Comparison of ENCODE assay signal across 14 cellular contexts in genomic region chr7:80637911-80638765, GRCh38. TPM values are rescaled to one million over a fixed set of nuclear protein-coding genes. Genes with fewer than 3 reads are reported as not detected.
DNase-seq lines count a peak whose midpoint lies in the region; ATAC-seq and TF ChIP-seq lines count a peak whose summit lies in the region.
"Had no signal": no experiment of that assay in that cellular context is flagged by ENCODE, and none has a peak within 500 bp of the region (broad histone marks: within the 10 kb centered on the region; RNA-seq: fewer than 3 reads in every experiment).

Gene CD36, plus strand, starts transcription at chr7:80638642. Its CDS starts 8,099 bp downstream, at chr7:80646741.

- H3K4me1 ChIP-seq in ascending aorta, result no peaks in the 10 kb centered on the region
- H3K4me1 ChIP-seq: BLaER1 had no signal

- H3K36me3 Mint-ChIP-seq in naive B cell, result no peaks in the 10 kb centered on the region
- H3K36me3 Mint-ChIP-seq: stimulated activated effector memory CD8-positive, alpha-beta T cell treated with anti-CD3 and anti-CD28 coated beads, Interleukin-12 subunit alpha, Interleukin-12 subunit beta, amount 100 ng/mL, for 72 hours had no signal

- DNase-seq in ascending aorta (ENCODE audit: low spot score in 2 of 2), result no peak
- DNase-seq in naive B cell, result peak; percentile 12
- DNase-seq in T1000 (lab: John Stamatoyannopoulos, UW), result no peak
- DNase-seq in COLO829 (ENCODE audit: low spot score), result no peak
- DNase-seq in NCI-H128 (lab: John Stamatoyannopoulos, UW; ENCODE audit: unreplicated experiment), result no peak
- DNase-seq in NCI-H2171 treated with DMSO at 0.1 percent for 48 hours (lab: John Stamatoyannopoulos, UW), result no peak
- DNase-seq: activated CD8-positive, alpha-beta T cell treated with anti-CD3 and anti-CD28 coated beads, Interleukin-2, amount 10 ng/mL, durations not matched to agents 7 days and 5 days; HCEC 1CT; NCI-H2081 treated with DMSO at 0.1 percent for 48 hours; nephron progenitor cell had no signal

- peaks cover 0 to 7% (median 3%) of the 10 kb centered on the region in 3 donors for H3K4me1 Mint-ChIP-seq in naive B cell
- H3K4me1 Mint-ChIP-seq: nephron progenitor cell; stimulated activated effector memory CD8-positive, alpha-beta T cell treated with anti-CD3 and anti-CD28 coated beads, Interleukin-12 subunit alpha, Interleukin-12 subunit beta, amount 100 ng/mL, for 72 hours had no signal

- H3K9me3 ChIP-seq in ascending aorta, result no peaks in the 10 kb centered on the region
- H3K9me3 ChIP-seq: BLaER1 had no signal

- no peaks in the 10 kb centered on the region for H3K36me3 ChIP-seq in ascending aorta
- H3K36me3 ChIP-seq: BLaER1 had no signal

- H3K27ac ChIP-seq in ascending aorta, result no peak within 1 kb of the TSS
- H3K27ac ChIP-seq: BLaER1 had no signal

- ATAC-seq in GM18499 (IDR thresholded peaks at IDR 0.05; ENCODE audit: insufficient read depth, unreplicated experiment) (peak; percentile 83), HG03025 (IDR thresholded peaks at IDR 0.05; ENCODE audit: low FRiP score, unreplicated experiment) (peak; percentile 87), naive B cell (ENCODE audit: low read depth in 2 of 2) (peak; percentile 71 to 88)
- ATAC-seq: activated CD8-positive, alpha-beta T cell treated with anti-CD3 and anti-CD28 coated beads, Interleukin-2, amount 10 ng/mL, durations not matched to agents 7 days and 5 days; stimulated activated effector memory CD8-positive, alpha-beta T cell treated with anti-CD3 and anti-CD28 coated beads, Interleukin-12 subunit alpha, Interleukin-12 subunit beta, amount 100 ng/mL, for 72 hours had no signal

- no peak within 1 kb of the TSS for H3K4me3 Mint-ChIP-seq in naive B cell
- H3K4me3 Mint-ChIP-seq: activated CD8-positive, alpha-beta T cell treated with anti-CD3 and anti-CD28 coated beads, Interleukin-2, amount 10 ng/mL, durations not matched to agents 7 days and 5 days; nephron progenitor cell; stimulated activated effector memory CD8-positive, alpha-beta T cell treated with anti-CD3 and anti-CD28 coated beads, Interleukin-12 subunit alpha, Interleukin-12 subunit beta, amount 100 ng/mL, for 72 hours had no signal

- no peaks in the 10 kb centered on the region for H3K27me3 ChIP-seq in ascending aorta
- H3K27me3 ChIP-seq: BLaER1 had no signal

- no peak for TF ChIP-seq CTCF in ascending aorta (IDR thresholded peaks at IDR 0.05)

- H3K9me3 Mint-ChIP-seq in naive B cell, result no peaks in the 10 kb centered on the region
- H3K9me3 Mint-ChIP-seq: nephron progenitor cell had no signal

- H3K4me3 ChIP-seq in ascending aorta, result no peak within 1 kb of the TSS
- H3K4me3 ChIP-seq: BLaER1 had no signal

- H3K27ac Mint-ChIP-seq in naive B cell, result no peak within 1 kb of the TSS
- H3K27ac Mint-ChIP-seq: activated CD8-positive, alpha-beta T cell treated with anti-CD3 and anti-CD28 coated beads, Interleukin-2, amount 10 ng/mL, durations not matched to agents 7 days and 5 days; nephron progenitor cell; stimulated activated effector memory CD8-positive, alpha-beta T cell treated with anti-CD3 and anti-CD28 coated beads, Interleukin-12 subunit alpha, Interleukin-12 subunit beta, amount 100 ng/mL, for 72 hours had no signal

- peaks cover 0 to 4% (median 0%) of the 10 kb centered on the region in 3 donors for H3K27me3 Mint-ChIP-seq in naive B cell

- intact Hi-C loops in ascending aorta (cut with DNase I), result no loop called here

RNA-seq across cellular contexts. Expression of gene CD36, which starts in this region (rescaled TPM):
- total RNA-seq in ascending aorta, result 302 TPM
- polyA plus RNA-seq in naive B cell (ENCODE audit: low read depth in 6 of 6), result 1 to 10 TPM in 5 of 6 donors, under 1 TPM in 1; 0.80 to 4.3 (median 1.9) TPM
- total RNA-seq: activated CD8-positive, alpha-beta T cell treated with anti-CD3 and anti-CD28 coated beads, Interleukin-2, amount 10 ng/mL, durations not matched to agents 7 days and 5 days had no signal
